In genomic region chr2:28447943-28448737, GRCh38 we compare ENCODE assay signal across 10 cellular contexts. TPM values are rescaled to one million over a fixed set of nuclear protein-coding genes. Genes with fewer than 3 reads are reported as not detected.
A peak's percentile ranks its signal among the peaks of the same experiment; 100 is the strongest.
DNase-seq lines count a peak whose midpoint lies in the region; ATAC-seq, FAIRE-seq and TF ChIP-seq lines count a peak whose summit lies in the region.
"Had no signal": no experiment of that assay in that cellular context is flagged by ENCODE, and none has a peak within 500 bp of the region (broad histone marks: within the 10 kb centered on the region; RNA-seq: fewer than 3 reads in every experiment).

No MANE protein-coding gene starts in this region.

- H3K4me2 ChIP-seq in astrocyte (ENCODE audit: low read length) (peak overlapping the region; percentile 14), neural progenitor cell (no peak overlapping the region)

- FAIRE-seq in astrocyte (lab: Jason Lieb, UNC): peak; percentile 72

- H3K9ac ChIP-seq in astrocyte (ENCODE audit: low read length): no peak overlapping the region
- H3K9ac ChIP-seq in neural progenitor cell: no peak overlapping the region

- H3K27me3 Mint-ChIP-seq in astrocyte (ENCODE audit: low read depth, unreplicated experiment): no peaks in the 10 kb centered on the region
- peaks cover 5% of the 10 kb centered on the region for H3K27me3 Mint-ChIP-seq in neural progenitor cell (ENCODE audit: insufficient read depth, low read depth)

- H3K36me3 ChIP-seq in astrocyte (ENCODE audit: insufficient read depth, low read length) (no peaks in the 10 kb centered on the region), right lobe of liver (no peaks in the 10 kb centered on the region), neural progenitor cell (no peaks in the 10 kb centered on the region)

- peak in 3 of 4 donors; percentile 21 to 39 (median 22) for ATAC-seq in right lobe of liver
- ATAC-seq: HCT116 had no signal

- H3K4me1 ChIP-seq in astrocyte (ENCODE audit: insufficient read depth, low read length) (peaks cover 47% of the 10 kb centered on the region), right lobe of liver (no peaks in the 10 kb centered on the region), neural progenitor cell (peaks cover 3% of the 10 kb centered on the region)

- TF ChIP-seq CTCF in AG09319 (IDR thresholded peaks at IDR 0.05; ENCODE audit: low read depth, low read length) (no peak; the same call in 1 of the 2 replicates), astrocyte (IDR thresholded peaks at IDR 0.05; ENCODE audit: insufficient read depth, low read depth, low read length) (no peak), right lobe of liver (IDR thresholded peaks at IDR 0.05) (no peak), neural progenitor cell (IDR thresholded peaks at IDR 0.05) (no peak)

- no peaks in the 10 kb centered on the region for H4K20me1 ChIP-seq in astrocyte (ENCODE audit: insufficient read depth, low read length)
- H4K20me1 ChIP-seq in neural progenitor cell (ENCODE audit: low read depth): no peaks in the 10 kb centered on the region

- no peaks in the 10 kb centered on the region for H3K9me3 Mint-ChIP-seq in astrocyte (ENCODE audit: unreplicated experiment)
- peaks cover 2% of the 10 kb centered on the region for H3K9me3 Mint-ChIP-seq in neural progenitor cell

- H3K9me3 ChIP-seq in astrocyte (ENCODE audit: insufficient read depth, low read depth, low read length) (no peaks in the 10 kb centered on the region), right lobe of liver (no peaks in the 10 kb centered on the region), neural progenitor cell (ENCODE audit: low read depth) (no peaks in the 10 kb centered on the region)

- H3K4me3 ChIP-seq in astrocyte (ENCODE audit: insufficient read depth, low read depth, low read length) (no peak overlapping the region), right lobe of liver (no peak overlapping the region), neural progenitor cell (no peak overlapping the region)

- H3K79me2 ChIP-seq in astrocyte (ENCODE audit: insufficient read depth, low read length) (no peaks in the 10 kb centered on the region), neural progenitor cell (ENCODE audit: low read depth) (no peaks in the 10 kb centered on the region)

- TF ChIP-seq POLR2A in right lobe of liver (IDR thresholded peaks at IDR 0.05): no peak

- peaks cover 7% of the 10 kb centered on the region for H3K36me3 Mint-ChIP-seq in astrocyte (ENCODE audit: low read depth, unreplicated experiment)
- H3K36me3 Mint-ChIP-seq in neural progenitor cell: no peaks in the 10 kb centered on the region

- peak overlapping the region; percentile 66 for H3K27ac ChIP-seq in astrocyte (ENCODE audit: low read depth, low read length)
- peak overlapping the region in 1 of 3 donors; percentile 39 for H3K27ac ChIP-seq in right lobe of liver
- H3K27ac ChIP-seq in neural progenitor cell: no peak overlapping the region

- intact Hi-C loops in right lobe of liver (cut with DNase I): no loop called here

- H2AFZ ChIP-seq in astrocyte (ENCODE audit: low read depth, low read length) (peak overlapping the region; percentile 1), neural progenitor cell (replicated peaks) (no peak overlapping the region)

- peak overlapping the region; percentile 78 for H3K27ac Mint-ChIP-seq in astrocyte (ENCODE audit: unreplicated experiment)
- no peak overlapping the region for H3K27ac Mint-ChIP-seq in neural progenitor cell

- H3F3A ChIP-seq in neural progenitor cell (ENCODE audit: low read depth): no peaks in the 10 kb centered on the region

- H3K27me3 ChIP-seq in astrocyte (ENCODE audit: insufficient read depth, low read length): no peaks in the 10 kb centered on the region
- H3K27me3 ChIP-seq in right lobe of liver: no peaks in the 10 kb centered on the region
- no peaks in the 10 kb centered on the region for H3K27me3 ChIP-seq in neural progenitor cell

- H3K4me1 Mint-ChIP-seq in astrocyte (ENCODE audit: low read depth, unreplicated experiment) (peaks cover 34% of the 10 kb centered on the region), neural progenitor cell (peaks cover 3% of the 10 kb centered on the region)

- H3K4me3 Mint-ChIP-seq in astrocyte (ENCODE audit: unreplicated experiment): no peak overlapping the region
- no peak overlapping the region for H3K4me3 Mint-ChIP-seq in neural progenitor cell

- DNase-seq in AG09319 (ENCODE audit: extremely low read depth, low read depth) (peak; percentile 68), M059J (ENCODE audit: low read depth) (peak; percentile 84), astrocyte (ENCODE audit: low read depth) (peak; percentile 81), right lobe of liver (no peak), NCI-H2196 (lab: John Stamatoyannopoulos, UW; ENCODE audit: unreplicated experiment) (no peak), dermis blood vessel endothelial cell (no peak), NCI-H446 treated with DMSO at 0.1 percent for 48 hours (lab: John Stamatoyannopoulos, UW) (no peak), neural progenitor cell (ENCODE audit: low spot score) (no peak)
- DNase-seq: NCI-H1105 treated with DMSO at 0.1 percent for 48 hours had no signal

- 48% methylated on average over 5 of the region's 8 CpGs for WGBS in right lobe of liver (ENCODE audit: insufficient coverage, low coverage, low lambda C conversion rate, missing lambda C conversion rate)

RNA-seq across cellular contexts. Expression of gene PLB1, which starts 47.7 kb away (rescaled TPM):
- 0.91 and 1.5 TPM in 2 replicates for total RNA-seq in M059J (2014; rRNA removed; shearing (Covaris generic))
- total RNA-seq in astrocyte (0.98 and 1.9 TPM in 2 replicates), right lobe of liver (1 to 10 TPM in 3 of 6 experiments, under 1 TPM in 3; 0.66 to 1.9 (median 1.1) TPM), dermis blood vessel endothelial cell (0.05 and 1.0 TPM in 2 replicates), neural progenitor cell (ENCODE audit: low replicate concordance) (0.12 TPM in 1 of 2 replicates, not detected in the other)

RNA-seq across cellular contexts. Expression of gene FOSL2, which starts 55.5 kb away (rescaled TPM):
- total RNA-seq in M059J (2014; rRNA removed; shearing (Covaris generic)): 42.9 and 75.2 TPM in 2 replicates
- total RNA-seq in astrocyte: 156 and 158 TPM in 2 replicates
- total RNA-seq in right lobe of liver: 10 to 100 TPM in 4 of 6 experiments, 1 to 10 TPM in 2; 8.1 to 70.7 (median 14.9) TPM
- total RNA-seq in dermis blood vessel endothelial cell: 58.4 and 59.1 TPM in 2 replicates
- total RNA-seq in neural progenitor cell (ENCODE audit: low replicate concordance): 1.3 and 3.7 TPM in 2 replicates

Comparison
In these comparisons a context has a peak if more than half of its experiments do, and no peak if none do; other contexts are left out.
1. DNase-seq: peak in AG09319 (single experiment), M059J (single experiment) and astrocyte (single experiment); none in right lobe of liver (0 of 3), NCI-H2196 (single experiment), dermis blood vessel endothelial cell (single experiment), NCI-H446 treated with DMSO at 0.1 percent for 48 hours (single experiment) and neural progenitor cell (single experiment).